In genomic region chr7:33669251-33669670, GRCh38 we compare ENCODE assay signal across 14 cellular contexts.
A peak's percentile ranks its signal among the peaks of the same experiment; 100 is the strongest.
DNase-seq lines count a peak whose midpoint lies in the region; ATAC-seq and TF ChIP-seq lines count a peak whose summit lies in the region.
"Had no signal": no experiment of that assay in that cellular context is flagged by ENCODE, and none has a peak within 500 bp of the region (broad histone marks: within the 10 kb centered on the region; RNA-seq: fewer than 3 reads in every experiment).

No MANE protein-coding gene starts in this region.

- H4K91ac ChIP-seq in neuronal stem cell (ENCODE audit: low read depth, low read length, poor library complexity), result no peak overlapping the region

- ATAC-seq in stimulated activated memory B cell treated with anti-CD40 and anti-IgM and Interleukin-4, amounts not matched to agents 10 μg/mL and 1 μg/mL and 100 μg/mL, for 72 hours, result no peak
- ATAC-seq in HG02840 (IDR thresholded peaks at IDR 0.05; ENCODE audit: low FRiP score, unreplicated experiment) (no peak), Right ventricle myocardium superior (ENCODE audit: poor library complexity) (no peak)

- H2AK5ac ChIP-seq in neuronal stem cell (ENCODE audit: low read depth, low read length), result no peak overlapping the region

- H3K4me2 ChIP-seq in hepatocyte (peak overlapping the region; percentile 25), neuronal stem cell (ENCODE audit: insufficient read depth, low read length, poor library complexity, severe bottlenecking) (no peak overlapping the region)

- no peak overlapping the region for H2BK15ac ChIP-seq in neuronal stem cell (ENCODE audit: low read length)

- H3K4me3 ChIP-seq in hepatocyte (no peak overlapping the region), neuronal stem cell (ENCODE audit: low read length in 2 of 2) (no peak overlapping the region)
- H3K4me3 ChIP-seq: Peyer's patch, suprapubic skin had no signal

- no peaks in the 10 kb centered on the region for H4K20me1 ChIP-seq in hepatocyte (ENCODE audit: insufficient read depth, poor library complexity, severe bottlenecking)

- H2BK120ac ChIP-seq in neuronal stem cell (ENCODE audit: low read depth, low read length), result no peak overlapping the region

- H3K27ac ChIP-seq in hepatocyte (no peak overlapping the region), neuronal stem cell (replicated peaks; ENCODE audit: low read length) (no peak overlapping the region)
- H3K27ac ChIP-seq: Peyer's patch, suprapubic skin had no signal

- no peaks in the 10 kb centered on the region for H3K9me3 ChIP-seq in hepatocyte (ENCODE audit: low read depth)
- H3K9me3 ChIP-seq in neuronal stem cell (replicated peaks in 1 of 2; ENCODE audit: control insufficient read depth in 2 of 2, insufficient read depth in 1 of 2, low read depth in 1 of 2, low read length in 2 of 2), result no peaks in the 10 kb centered on the region
- H3K9me3 ChIP-seq: Peyer's patch, suprapubic skin had no signal

- no peak overlapping the region for H3K23ac ChIP-seq in neuronal stem cell (ENCODE audit: low read depth, low read length, poor library complexity)

- TF ChIP-seq CTCF in hepatocyte (IDR thresholded peaks at IDR 0.05; ENCODE audit: poor library complexity), result no peak

- no peaks in the 10 kb centered on the region for H3K27me3 ChIP-seq in hepatocyte
- H3K27me3 ChIP-seq in neuronal stem cell (ENCODE audit: control insufficient read depth in 3 of 3, insufficient read depth in 3 of 3, low read depth in 1 of 3, low read length in 3 of 3), result no peaks in the 10 kb centered on the region
- H3K27me3 ChIP-seq: Peyer's patch, suprapubic skin had no signal

- no peak overlapping the region for H3K14ac ChIP-seq in neuronal stem cell (ENCODE audit: low read length)

- no peaks in the 10 kb centered on the region for H3K79me1 ChIP-seq in neuronal stem cell (ENCODE audit: low read depth, low read length)

- peaks cover 7% of the 10 kb centered on the region for H3K36me3 Mint-ChIP-seq in stimulated activated memory B cell treated with anti-CD40 and anti-IgM and Interleukin-4, amounts not matched to agents 10 μg/mL and 1 μg/mL and 100 μg/mL, for 72 hours

- intact Hi-C loops in Right ventricle myocardium superior (cut with DNase I), result no loop called here

- H3K9me3 Mint-ChIP-seq in stimulated activated memory B cell treated with anti-CD40 and anti-IgM and Interleukin-4, amounts not matched to agents 10 μg/mL and 1 μg/mL and 100 μg/mL, for 72 hours, result peaks cover 6% of the 10 kb centered on the region
- H3K9me3 Mint-ChIP-seq: activated naive CD4-positive, alpha-beta T cell treated with anti-CD3 and anti-CD28 coated beads for 36 hours had no signal

- H3K36me3 ChIP-seq in hepatocyte (replicated peaks; ENCODE audit: insufficient read depth, low read depth) (no peaks in the 10 kb centered on the region), neuronal stem cell (replicated peaks in 1 of 2; ENCODE audit: control insufficient read depth in 2 of 2, insufficient read depth in 2 of 2, low read length in 2 of 2) (no peaks in the 10 kb centered on the region)
- H3K36me3 ChIP-seq: Peyer's patch, suprapubic skin had no signal

- no peak overlapping the region for H2BK12ac ChIP-seq in neuronal stem cell (ENCODE audit: low read length)

- no peak overlapping the region for H2BK5ac ChIP-seq in neuronal stem cell (ENCODE audit: low read length)

- no peaks in the 10 kb centered on the region for H3K27me3 Mint-ChIP-seq in stimulated activated memory B cell treated with anti-CD40 and anti-IgM and Interleukin-4, amounts not matched to agents 10 μg/mL and 1 μg/mL and 100 μg/mL, for 72 hours

- H3K4me1 Mint-ChIP-seq in stimulated activated memory B cell treated with anti-CD40 and anti-IgM and Interleukin-4, amounts not matched to agents 10 μg/mL and 1 μg/mL and 100 μg/mL, for 72 hours, result peaks cover 21% of the 10 kb centered on the region

- 25% methylated on average over 5 of the region's 5 CpGs for WGBS in hepatocyte (ENCODE audit: low lambda C conversion rate, missing lambda C conversion rate)
- WGBS in neuronal stem cell (ENCODE audit: extremely low coverage in 2 of 2, insufficient read length in 2 of 2, insufficient replicate concordance in 1 of 2), 2 donors, result no CpG with 5 or more reads among the region's 5 CpGs

- H3K4me1 ChIP-seq in hepatocyte (ENCODE audit: insufficient read depth), result peaks cover 6% of the 10 kb centered on the region
- peaks cover 2 to 14% of the 10 kb centered on the region in 2 donors for H3K4me1 ChIP-seq in neuronal stem cell (ENCODE audit: control insufficient read depth in 2 of 2, insufficient read depth in 1 of 2, low read depth in 1 of 2, low read length in 2 of 2)
- H3K4me1 ChIP-seq: Peyer's patch, suprapubic skin had no signal

- DNase-seq in NCI-H2107 treated with DMSO at 0.1 percent for 48 hours (lab: John Stamatoyannopoulos, UW; ENCODE audit: unreplicated experiment), result peak; percentile 52
- DNase-seq in NCI-H2107 (lab: John Stamatoyannopoulos, UW), result no peak
- DNase-seq in hepatocyte (ENCODE audit: low spot score), result no peak
- DNase-seq in neuronal stem cell (ENCODE audit: low spot score), result no peak
- no peak for DNase-seq in Right ventricle myocardium superior
- DNase-seq: activated CD4-positive, alpha-beta T cell treated with anti-CD3 and anti-CD28 coated beads for 1 hour; activated naive CD4-positive, alpha-beta T cell treated with anti-CD3 and anti-CD28 coated beads for 36 hours; effector memory CD4-positive, alpha-beta T cell; Peyer's patch; stimulated activated CD4-positive, alpha-beta T cell treated with anti-CD3 and anti-CD28 coated beads, Interleukin-4, amount 100 ng/mL, for 1 hour had no signal

- H3K79me2 ChIP-seq in hepatocyte, result no peaks in the 10 kb centered on the region

- no peak overlapping the region for H2AFZ ChIP-seq in hepatocyte
- no peak overlapping the region for H2AFZ ChIP-seq in neuronal stem cell (ENCODE audit: low read length)

- no peak overlapping the region for H3K4ac ChIP-seq in neuronal stem cell (ENCODE audit: low read length)

- peak overlapping the region; percentile 78 for H3K27ac Mint-ChIP-seq in stimulated activated memory B cell treated with anti-CD40 and anti-IgM and Interleukin-4, amounts not matched to agents 10 μg/mL and 1 μg/mL and 100 μg/mL, for 72 hours
- H3K27ac Mint-ChIP-seq: activated naive CD4-positive, alpha-beta T cell treated with anti-CD3 and anti-CD28 coated beads for 36 hours had no signal

- no peak overlapping the region for H3K4me3 Mint-ChIP-seq in stimulated activated memory B cell treated with anti-CD40 and anti-IgM and Interleukin-4, amounts not matched to agents 10 μg/mL and 1 μg/mL and 100 μg/mL, for 72 hours
- H3K4me3 Mint-ChIP-seq: activated naive CD4-positive, alpha-beta T cell treated with anti-CD3 and anti-CD28 coated beads for 36 hours had no signal

- H4K8ac ChIP-seq in neuronal stem cell (ENCODE audit: low read depth, low read length), result no peak overlapping the region

- no peak overlapping the region for H3K9ac ChIP-seq in neuronal stem cell (ENCODE audit: low read depth, low read length, poor library complexity)

- no peaks in the 10 kb centered on the region for H3K9me2 ChIP-seq in hepatocyte (replicated peaks; ENCODE audit: insufficient read depth)

- H3K18ac ChIP-seq in neuronal stem cell (ENCODE audit: low read length), result no peak overlapping the region

TF ChIP-seq in PFSK-1, 5 proteins besides CTCF, POLR2A, EP300 and RAD21:
- TF ChIP-seq TAF1 (IDR thresholded peaks at IDR 0.05; ENCODE audit: borderline replicate concordance, insufficient read depth, low read length), result no peak
- TF ChIP-seq, protein P1, sequence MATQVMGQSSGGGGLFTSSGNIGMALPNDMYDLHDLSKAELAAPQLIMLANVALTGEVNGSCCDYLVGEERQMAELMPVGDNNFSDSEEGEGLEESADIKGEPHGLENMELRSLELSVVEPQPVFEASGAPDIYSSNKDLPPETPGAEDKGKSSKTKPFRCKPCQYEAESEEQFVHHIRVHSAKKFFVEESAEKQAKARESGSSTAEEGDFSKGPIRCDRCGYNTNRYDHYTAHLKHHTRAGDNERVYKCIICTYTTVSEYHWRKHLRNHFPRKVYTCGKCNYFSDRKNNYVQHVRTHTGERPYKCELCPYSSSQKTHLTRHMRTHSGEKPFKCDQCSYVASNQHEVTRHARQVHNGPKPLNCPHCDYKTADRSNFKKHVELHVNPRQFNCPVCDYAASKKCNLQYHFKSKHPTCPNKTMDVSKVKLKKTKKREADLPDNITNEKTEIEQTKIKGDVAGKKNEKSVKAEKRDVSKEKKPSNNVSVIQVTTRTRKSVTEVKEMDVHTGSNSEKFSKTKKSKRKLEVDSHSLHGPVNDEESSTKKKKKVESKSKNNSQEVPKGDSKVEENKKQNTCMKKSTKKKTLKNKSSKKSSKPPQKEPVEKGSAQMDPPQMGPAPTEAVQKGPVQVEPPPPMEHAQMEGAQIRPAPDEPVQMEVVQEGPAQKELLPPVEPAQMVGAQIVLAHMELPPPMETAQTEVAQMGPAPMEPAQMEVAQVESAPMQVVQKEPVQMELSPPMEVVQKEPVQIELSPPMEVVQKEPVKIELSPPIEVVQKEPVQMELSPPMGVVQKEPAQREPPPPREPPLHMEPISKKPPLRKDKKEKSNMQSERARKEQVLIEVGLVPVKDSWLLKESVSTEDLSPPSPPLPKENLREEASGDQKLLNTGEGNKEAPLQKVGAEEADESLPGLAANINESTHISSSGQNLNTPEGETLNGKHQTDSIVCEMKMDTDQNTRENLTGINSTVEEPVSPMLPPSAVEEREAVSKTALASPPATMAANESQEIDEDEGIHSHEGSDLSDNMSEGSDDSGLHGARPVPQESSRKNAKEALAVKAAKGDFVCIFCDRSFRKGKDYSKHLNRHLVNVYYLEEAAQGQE (IDR thresholded peaks at IDR 0.05; ENCODE audit: insufficient read depth in 1 of 2, low read depth in 2 of 2, low read length in 2 of 2), result no peak
- TF ChIP-seq SIN3A (IDR thresholded peaks at IDR 0.05; ENCODE audit: borderline replicate concordance, insufficient read depth, low read length), result peak; percentile 44; the same call in 1 of the 2 replicates
- no peak for TF ChIP-seq POLR2AphosphoS5 (IDR thresholded peaks at IDR 0.05; ENCODE audit: low read depth, low read length)
- no peak for TF ChIP-seq FOXP2 (optimal IDR thresholded peaks at IDR 0.05; ENCODE audit: borderline replicate concordance, extremely low read depth, extremely low read length, insufficient read depth)
